Comparison of ENCODE assay signal across 16 cellular contexts in genomic region chrX:153735274-153735673, GRCh38. TPM values are rescaled to one million over a fixed set of nuclear protein-coding genes. Genes with fewer than 3 reads are reported as not detected.
A peak's percentile ranks its signal among the peaks of the same experiment; 100 is the strongest.
DNase-seq lines count a peak whose midpoint lies in the region; ATAC-seq, FAIRE-seq and TF ChIP-seq lines count a peak whose summit lies in the region.
"Had no signal": no experiment of that assay in that cellular context is flagged by ENCODE, and none has a peak within 500 bp of the region (broad histone marks: within the 10 kb centered on the region; RNA-seq: fewer than 3 reads in every experiment).

No MANE protein-coding gene starts in this region.

- TF ChIP-seq EP300 in HepG2 (IDR thresholded peaks at IDR 0.05; ENCODE audit: low read depth in 2 of 2, low read length in 2 of 2) = no peak
- TF ChIP-seq EP300 in HepG2 (CRISPR knock-in tag; IDR thresholded peaks at IDR 0.05; ENCODE audit: borderline replicate concordance) = no peak

- in situ Hi-C loops in HepG2 (cut with HindIII; ENCODE audit: extremely low pct_ligation_motif_present, low pct_unique_long_range_greater_than_20kb) = no loop called here

- BruUV-seq in HepG2 (replicated peaks; lab: Mats Ljungman, UMichigan) = no TSS peak

- no peaks in the 10 kb centered on the region for H3F3A ChIP-seq in Loucy (ENCODE audit: low read depth)

- TF ChIP-seq CTCF in HepG2 (CRISPR knock-in tag; IDR thresholded peaks at IDR 0.05) (no peak), right lobe of liver (IDR thresholded peaks at IDR 0.05) (no peak), Loucy (conservative IDR thresholded peaks at IDR 0.05; ENCODE audit: low read length) (peak; percentile 37; the same call in 1 of the 2 replicates), astrocyte (IDR thresholded peaks at IDR 0.05; ENCODE audit: insufficient read depth, low read depth, low read length) (no peak), esophagus squamous epithelium (IDR thresholded peaks at IDR 0.05) (peak in 1 of 6 experiments; percentile 27)

- H3K79me2 ChIP-seq in HepG2 (ENCODE audit: insufficient read depth, low read length) (no peaks in the 10 kb centered on the region), Loucy (ENCODE audit: insufficient read depth, low read length) (no peaks in the 10 kb centered on the region), astrocyte (ENCODE audit: insufficient read depth, low read length) (no peaks in the 10 kb centered on the region)

- no peaks in the 10 kb centered on the region for H3K4me1 Mint-ChIP-seq in astrocyte (ENCODE audit: low read depth, unreplicated experiment)

- FAIRE-seq in HepG2 (lab: Jason Lieb, UNC) = peak; percentile 21
- FAIRE-seq in astrocyte (lab: Jason Lieb, UNC) = peak; percentile 99
- FAIRE-seq: TTC549 had no signal

- H4K20me1 ChIP-seq in HepG2 (ENCODE audit: insufficient read depth, low read length) (peaks cover 3% of the 10 kb centered on the region; the same call in 1 of the 2 replicates), Loucy (ENCODE audit: insufficient read depth, low read length, poor library complexity, severe bottlenecking) (no peaks in the 10 kb centered on the region), astrocyte (ENCODE audit: insufficient read depth, low read length) (peaks cover 4% of the 10 kb centered on the region)

- H3K9me2 ChIP-seq in Loucy (replicated peaks; ENCODE audit: low read depth, low read length) = no peaks in the 10 kb centered on the region

- TF ChIP-seq POLR2A in HepG2 (IDR thresholded peaks at IDR 0.05; ENCODE audit: insufficient read depth in 1 of 2, low read depth in 2 of 2, low read length in 2 of 2) = no peak
- no peak for TF ChIP-seq POLR2A in right lobe of liver (IDR thresholded peaks at IDR 0.05)
- no peak for TF ChIP-seq POLR2A in esophagus squamous epithelium (IDR thresholded peaks at IDR 0.05)

- H2AFZ ChIP-seq in HepG2 (ENCODE audit: low read length) (no peak overlapping the region), Loucy (ENCODE audit: low read length) (no peak overlapping the region), astrocyte (ENCODE audit: low read depth, low read length) (no peak overlapping the region)

- peaks cover 24% of the 10 kb centered on the region for H3K4me1 ChIP-seq in HepG2 (ENCODE audit: insufficient read depth, low read length)
- no peaks in the 10 kb centered on the region for H3K4me1 ChIP-seq in right lobe of liver
- peaks cover 8% of the 10 kb centered on the region for H3K4me1 ChIP-seq in Loucy (ENCODE audit: insufficient read depth, low read length, poor library complexity, severe bottlenecking)
- H3K4me1 ChIP-seq in astrocyte (ENCODE audit: insufficient read depth, low read length) = peaks cover 3% of the 10 kb centered on the region
- peaks cover 0 to 17% (median 3%) of the 10 kb centered on the region in 3 donors for H3K4me1 ChIP-seq in esophagus squamous epithelium
- H3K4me1 ChIP-seq: gastrocnemius medialis, upper lobe of left lung had no signal

- H3K4me3 ChIP-seq in HepG2 (replicated peaks in 1 of 3; ENCODE audit: insufficient read depth in 1 of 3, low read depth in 2 of 3, low read length in 3 of 3) = no peak overlapping the region
- H3K4me3 ChIP-seq in right lobe of liver = no peak overlapping the region
- H3K4me3 ChIP-seq in Loucy (ENCODE audit: low read length, poor library complexity, severe bottlenecking) = no peak overlapping the region
- no peak overlapping the region for H3K4me3 ChIP-seq in astrocyte (ENCODE audit: insufficient read depth, low read depth, low read length)
- H3K4me3 ChIP-seq in esophagus squamous epithelium = no peak overlapping the region
- H3K4me3 ChIP-seq: gastrocnemius medialis, upper lobe of left lung had no signal

- no peak overlapping the region for H3K4me3 Mint-ChIP-seq in astrocyte (ENCODE audit: unreplicated experiment)
- H3K4me3 Mint-ChIP-seq: nephron progenitor cell had no signal

- H3K27me3 ChIP-seq in HepG2 (ENCODE audit: control insufficient read depth in 1 of 2, insufficient read depth in 2 of 2, low read length in 2 of 2) (no peaks in the 10 kb centered on the region), right lobe of liver (no peaks in the 10 kb centered on the region), Loucy (ENCODE audit: insufficient read depth, low read length, poor library complexity, severe bottlenecking) (no peaks in the 10 kb centered on the region), astrocyte (ENCODE audit: insufficient read depth, low read length) (no peaks in the 10 kb centered on the region), esophagus squamous epithelium (no peaks in the 10 kb centered on the region)
- H3K27me3 ChIP-seq: gastrocnemius medialis, upper lobe of left lung had no signal

- ATAC-seq in HepG2 (no peak), right lobe of liver (no peak), HG02870 (IDR thresholded peaks at IDR 0.05; ENCODE audit: unreplicated experiment) (no peak)
- ATAC-seq: gastrocnemius medialis had no signal

- H3K27ac ChIP-seq in HepG2 (ENCODE audit: extremely low read length, insufficient read depth, low read length) (no peak overlapping the region), right lobe of liver (no peak overlapping the region), astrocyte (ENCODE audit: low read depth, low read length) (no peak overlapping the region), esophagus squamous epithelium (no peak overlapping the region)
- H3K27ac ChIP-seq: C4-2B, gastrocnemius medialis, upper lobe of left lung had no signal

- H3K36me3 ChIP-seq in HepG2 (replicated peaks in 1 of 2; ENCODE audit: control insufficient read depth in 1 of 2, insufficient read depth in 2 of 2, low read length in 2 of 2) = 0 out of 5 replicates have a peak, but pooled peaks cover 0 to 3% of the 10 kb centered on the region in 2 experiments
- peaks cover 0 to 7% (median 0%) of the 10 kb centered on the region in 4 donors for H3K36me3 ChIP-seq in right lobe of liver
- H3K36me3 ChIP-seq in Loucy (ENCODE audit: insufficient read depth, low read length) = no peaks in the 10 kb centered on the region
- no peaks in the 10 kb centered on the region for H3K36me3 ChIP-seq in astrocyte (ENCODE audit: insufficient read depth, low read length)
- H3K36me3 ChIP-seq in esophagus squamous epithelium = no peaks in the 10 kb centered on the region

- no peak overlapping the region for H3K4me2 ChIP-seq in HepG2 (ENCODE audit: low read depth, low read length)
- no peak overlapping the region for H3K4me2 ChIP-seq in Loucy (ENCODE audit: low read depth, low read length, poor library complexity, severe bottlenecking)
- H3K4me2 ChIP-seq in astrocyte (ENCODE audit: low read length) = no peak overlapping the region

- no peaks in the 10 kb centered on the region for H3K27me3 Mint-ChIP-seq in astrocyte (ENCODE audit: low read depth, unreplicated experiment)

- intact Hi-C loops in HepG2 (cut with micrococcal nuclease; ENCODE audit: unreplicated experiment) (no loop called here), right lobe of liver (cut with DNase I) (no loop called here), esophagus squamous epithelium (cut with DNase I) (no loop called here)

- H3K9me3 Mint-ChIP-seq in astrocyte (ENCODE audit: unreplicated experiment) = no peaks in the 10 kb centered on the region

- no peak overlapping the region for H3K27ac Mint-ChIP-seq in astrocyte (ENCODE audit: unreplicated experiment)
- H3K27ac Mint-ChIP-seq: nephron progenitor cell had no signal

- WGBS in HepG2 (ENCODE audit: low lambda C conversion rate) = 90% methylated on average over 8 of the region's 9 CpGs
- 78% methylated on average over 8 of the region's 9 CpGs for WGBS in right lobe of liver (ENCODE audit: insufficient coverage, low coverage, low lambda C conversion rate, missing lambda C conversion rate)
- 69 to 70% methylated on average over 9 of the region's 9 CpGs for WGBS in esophagus squamous epithelium, 2 donors

- TF ChIP-seq RAD21 in HepG2 (CRISPR knock-in tag; IDR thresholded peaks at IDR 0.05) = no peak

- CTCF ChIA-PET in HepG2 (lab: Yijun Ruan, JAX; ENCODE audit: low intra/inter-chr PET ratio, low total read pairs) = no interaction called here

- H3K9ac ChIP-seq in HepG2 (ENCODE audit: insufficient read depth, low read depth, low read length) = no peak overlapping the region
- H3K9ac ChIP-seq in Loucy (ENCODE audit: low read depth, low read length, poor library complexity, severe bottlenecking) = no peak overlapping the region
- H3K9ac ChIP-seq in astrocyte (ENCODE audit: low read length) = no peak overlapping the region

- no peak for DNase-seq in HepG2 (ENCODE audit: low spot score)
- DNase-seq in right lobe of liver = no peak
- no peak for DNase-seq in astrocyte (ENCODE audit: low read depth)
- no peak for DNase-seq in UCSD-AML1 (lab: John Stamatoyannopoulos, UW; ENCODE audit: unreplicated experiment)
- no peak for DNase-seq in NCI-H226
- DNase-seq in esophagus squamous epithelium (lab: John Stamatoyannopoulos, UW) = no peak
- DNase-seq: activated gamma-delta T cell, dermis blood vessel endothelial cell, gastrocnemius medialis, NCI-H2081 treated with DMSO at 0.1 percent for 48 hours, nephron progenitor cell, upper lobe of left lung had no signal

- POLR2A ChIA-PET in HepG2 (lab: Yijun Ruan, JAX) = no interaction called here

- peaks cover 17% of the 10 kb centered on the region for H3K36me3 Mint-ChIP-seq in astrocyte (ENCODE audit: low read depth, unreplicated experiment)

- H3K9me3 ChIP-seq in HepG2 (ENCODE audit: low read length) (no peaks in the 10 kb centered on the region), right lobe of liver (no peaks in the 10 kb centered on the region), Loucy (ENCODE audit: insufficient read depth, low read depth, low read length) (no peaks in the 10 kb centered on the region), astrocyte (ENCODE audit: insufficient read depth, low read depth, low read length) (no peaks in the 10 kb centered on the region), esophagus squamous epithelium (no peaks in the 10 kb centered on the region)
- H3K9me3 ChIP-seq: gastrocnemius medialis had no signal

RNA-seq across cellular contexts. Expression of gene ABCD1, which starts 10.6 kb away (rescaled TPM):
- total RNA-seq in HepG2 (2016; rRNA removed; fragmentation: Illumina TruSeq; extraction: Trizol) (10.1 and 15.9 TPM in 2 replicates), right lobe of liver (10 to 100 TPM in 4 of 6 experiments, 1 to 10 TPM in 2; 8.0 to 20.8 (median 10.9) TPM), astrocyte (27.2 and 30.5 TPM in 2 replicates), esophagus squamous epithelium (1 to 10 TPM; 1.8 to 5.0 (median 3.5) TPM)
- 1.6 and 2.0 TPM in 2 replicates for total RNA-seq in HepG2 (2016; cell fraction: cytosol; rRNA removed; fragmentation: Illumina TruSeq; extraction: Trizol; ENCODE audit: low read depth)
- 9.1 and 16.2 TPM in 2 replicates for total RNA-seq in HepG2 (2016; cell fraction: insoluble cytoplasmic fraction; rRNA removed; fragmentation: Illumina TruSeq; extraction: Trizol)
- 5.1 and 7.8 TPM in 2 replicates for total RNA-seq in HepG2 (2016; cell fraction: membrane; rRNA removed; fragmentation: Illumina TruSeq; extraction: Trizol)
- 14.6 and 18.2 TPM in 2 replicates for total RNA-seq in HepG2 (2016; cell fraction: nucleus; rRNA removed; fragmentation: Illumina TruSeq; extraction: Trizol)
- 11.4 and 15.4 TPM in 2 replicates for polyA plus RNA-seq in HepG2 (2011; rRNA removed)
- 7.2 and 9.7 TPM in 2 replicates for polyA plus RNA-seq in HepG2 (2011; cell fraction: cytosol; rRNA removed)
- polyA plus RNA-seq in HepG2 (2011; cell fraction: nucleus; rRNA removed) = 50.2 and 59.9 TPM in 2 replicates
- 19.7 and 23.2 TPM in 2 replicates for polyA plus RNA-seq in HepG2 (2012)
- polyA plus RNA-seq in HepG2 (2016; cell fraction: cytosol; fragmentation: Illumina TruSeq; extraction: Trizol; ENCODE audit: low read depth) = 2.1 and 2.2 TPM in 2 replicates
- 8.6 and 12.6 TPM in 2 replicates for polyA plus RNA-seq in HepG2 (2016; cell fraction: insoluble cytoplasmic fraction; fragmentation: Illumina TruSeq; extraction: Trizol; ENCODE audit: low read depth)
- polyA plus RNA-seq in HepG2 (2016; cell fraction: membrane; fragmentation: Illumina TruSeq; extraction: Trizol; ENCODE audit: low read depth) = 4.3 and 5.1 TPM in 2 replicates
- 34.6 and 36.9 TPM in 2 replicates for polyA plus RNA-seq in HepG2 (2016; cell fraction: nucleus; fragmentation: Illumina TruSeq; extraction: Trizol; ENCODE audit: insufficient read depth, low read depth)
- 25.4 and 48.9 TPM in 2 replicates for polyA minus RNA-seq in HepG2 (2011; rRNA and poly(A)+ RNA removed; ENCODE audit: low replicate concordance)
- 19.4 and 20.9 TPM in 2 replicates for polyA minus RNA-seq in HepG2 (2011; cell fraction: cytosol; rRNA and poly(A)+ RNA removed)
- 25.5 and 30.1 TPM in 2 replicates for polyA minus RNA-seq in HepG2 (2011; cell fraction: nucleus; rRNA and poly(A)+ RNA removed)

RNA-seq across cellular contexts. Expression of gene BCAP31, which starts 11.1 kb away (rescaled TPM):
- total RNA-seq in HepG2 (2016; rRNA removed; fragmentation: Illumina TruSeq; extraction: Trizol) (101 and 178 TPM in 2 replicates), right lobe of liver (100 to 1,000 TPM; 100 to 126 (median 107) TPM), astrocyte (219 and 222 TPM in 2 replicates), esophagus squamous epithelium (100 to 1,000 TPM in 3 of 4 donors, 10 to 100 TPM in 1; 99.2 to 180 (median 142) TPM)
- total RNA-seq in HepG2 (2016; cell fraction: cytosol; rRNA removed; fragmentation: Illumina TruSeq; extraction: Trizol; ENCODE audit: low read depth) = 102 and 117 TPM in 2 replicates
- 101 and 181 TPM in 2 replicates for total RNA-seq in HepG2 (2016; cell fraction: insoluble cytoplasmic fraction; rRNA removed; fragmentation: Illumina TruSeq; extraction: Trizol)
- total RNA-seq in HepG2 (2016; cell fraction: membrane; rRNA removed; fragmentation: Illumina TruSeq; extraction: Trizol) = 109 and 120 TPM in 2 replicates
- 130 and 143 TPM in 2 replicates for total RNA-seq in HepG2 (2016; cell fraction: nucleus; rRNA removed; fragmentation: Illumina TruSeq; extraction: Trizol)
- 139 and 155 TPM in 2 replicates for polyA plus RNA-seq in HepG2 (2011; rRNA removed)
- polyA plus RNA-seq in HepG2 (2011; cell fraction: cytosol; rRNA removed) = 152 and 160 TPM in 2 replicates
- polyA plus RNA-seq in HepG2 (2011; cell fraction: nucleus; rRNA removed) = 78.1 and 93.1 TPM in 2 replicates
- 231 and 288 TPM in 2 replicates for polyA plus RNA-seq in HepG2 (2012)
- 105 and 124 TPM in 2 replicates for polyA plus RNA-seq in HepG2 (2016; cell fraction: cytosol; fragmentation: Illumina TruSeq; extraction: Trizol; ENCODE audit: low read depth)
- 93.2 and 96.9 TPM in 2 replicates for polyA plus RNA-seq in HepG2 (2016; cell fraction: insoluble cytoplasmic fraction; fragmentation: Illumina TruSeq; extraction: Trizol; ENCODE audit: low read depth)
- 94.8 and 109 TPM in 2 replicates for polyA plus RNA-seq in HepG2 (2016; cell fraction: membrane; fragmentation: Illumina TruSeq; extraction: Trizol; ENCODE audit: low read depth)
- 219 and 236 TPM in 2 replicates for polyA plus RNA-seq in HepG2 (2016; cell fraction: nucleus; fragmentation: Illumina TruSeq; extraction: Trizol; ENCODE audit: insufficient read depth, low read depth)
- polyA minus RNA-seq in HepG2 (2011; rRNA and poly(A)+ RNA removed; ENCODE audit: low replicate concordance) = 297 and 320 TPM in 2 replicates
- 61.3 and 65.4 TPM in 2 replicates for polyA minus RNA-seq in HepG2 (2011; cell fraction: cytosol; rRNA and poly(A)+ RNA removed)
- 46.2 and 58.7 TPM in 2 replicates for polyA minus RNA-seq in HepG2 (2011; cell fraction: nucleus; rRNA and poly(A)+ RNA removed)

RNA-seq across cellular contexts. Expression of gene PLXNB3, which starts 28.8 kb away (rescaled TPM):
- 1.2 and 3.0 TPM in 2 replicates for total RNA-seq in HepG2 (2016; rRNA removed; fragmentation: Illumina TruSeq; extraction: Trizol)
- total RNA-seq in HepG2 (2016; cell fraction: cytosol; rRNA removed; fragmentation: Illumina TruSeq; extraction: Trizol; ENCODE audit: low read depth) = 0.20 and 0.62 TPM in 2 replicates
- total RNA-seq in HepG2 (2016; cell fraction: insoluble cytoplasmic fraction; rRNA removed; fragmentation: Illumina TruSeq; extraction: Trizol) = 0.51 and 3.2 TPM in 2 replicates
- 0.90 and 1.4 TPM in 2 replicates for total RNA-seq in HepG2 (2016; cell fraction: membrane; rRNA removed; fragmentation: Illumina TruSeq; extraction: Trizol)
- total RNA-seq in HepG2 (2016; cell fraction: nucleus; rRNA removed; fragmentation: Illumina TruSeq; extraction: Trizol) = 3.6 and 5.9 TPM in 2 replicates
- polyA plus RNA-seq in HepG2 (2011; rRNA removed) = 6.9 and 8.1 TPM in 2 replicates
- 2.0 and 3.8 TPM in 2 replicates for polyA plus RNA-seq in HepG2 (2011; cell fraction: cytosol; rRNA removed)
- 40.4 and 58.7 TPM in 2 replicates for polyA plus RNA-seq in HepG2 (2011; cell fraction: nucleus; rRNA removed)
- polyA plus RNA-seq in HepG2 (2012) = 3.4 and 5.7 TPM in 2 replicates
- 0.61 and 0.93 TPM in 2 replicates for polyA plus RNA-seq in HepG2 (2016; cell fraction: cytosol; fragmentation: Illumina TruSeq; extraction: Trizol; ENCODE audit: low read depth)
- polyA plus RNA-seq in HepG2 (2016; cell fraction: insoluble cytoplasmic fraction; fragmentation: Illumina TruSeq; extraction: Trizol; ENCODE audit: low read depth) = 1.8 and 2.9 TPM in 2 replicates
- polyA plus RNA-seq in HepG2 (2016; cell fraction: membrane; fragmentation: Illumina TruSeq; extraction: Trizol; ENCODE audit: low read depth) = 2.0 and 2.3 TPM in 2 replicates
- 20.2 and 27.0 TPM in 2 replicates for polyA plus RNA-seq in HepG2 (2016; cell fraction: nucleus; fragmentation: Illumina TruSeq; extraction: Trizol; ENCODE audit: insufficient read depth, low read depth)
- polyA minus RNA-seq in HepG2 (2011; rRNA and poly(A)+ RNA removed; ENCODE audit: low replicate concordance) = 0.68 and 8.0 TPM in 2 replicates
- 5.1 and 5.5 TPM in 2 replicates for polyA minus RNA-seq in HepG2 (2011; cell fraction: cytosol; rRNA and poly(A)+ RNA removed)
- polyA minus RNA-seq in HepG2 (2011; cell fraction: nucleus; rRNA and poly(A)+ RNA removed) = 5.0 and 6.8 TPM in 2 replicates
- total RNA-seq in right lobe of liver = 1 to 10 TPM in 3 of 6 experiments, under 1 TPM in 3; 0.55 to 1.7 (median 0.94) TPM
- 5.3 and 5.4 TPM in 2 replicates for total RNA-seq in astrocyte
- 10 to 100 TPM in 1 of 4 donors, 1 to 10 TPM in 3; 3.2 to 13.4 (median 6.9) TPM for total RNA-seq in esophagus squamous epithelium

RNA-seq across cellular contexts. Expression of gene SRPK3, which starts 45.6 kb away (rescaled TPM):
- total RNA-seq in HepG2 (2016; rRNA removed; fragmentation: Illumina TruSeq; extraction: Trizol) (0.22 TPM in 1 of 2 replicates, not detected in the other), right lobe of liver (not detected), astrocyte (not detected in 2 replicates), esophagus squamous epithelium (under 1 TPM in 3 of 4 donors, not detected in 1; 0.09 to 0.38 (median 0.15) TPM)
- not detected in 2 replicates for total RNA-seq in HepG2 (2016; cell fraction: cytosol; rRNA removed; fragmentation: Illumina TruSeq; extraction: Trizol; ENCODE audit: low read depth)
- total RNA-seq in HepG2 (2016; cell fraction: insoluble cytoplasmic fraction; rRNA removed; fragmentation: Illumina TruSeq; extraction: Trizol) = 0.09 TPM in 1 of 2 replicates, not detected in the other
- total RNA-seq in HepG2 (2016; cell fraction: membrane; rRNA removed; fragmentation: Illumina TruSeq; extraction: Trizol) = 0.07 TPM in 1 of 2 replicates, not detected in the other
- not detected in 2 replicates for total RNA-seq in HepG2 (2016; cell fraction: nucleus; rRNA removed; fragmentation: Illumina TruSeq; extraction: Trizol)
- 0.10 and 0.30 TPM in 2 replicates for polyA plus RNA-seq in HepG2 (2011; rRNA removed)
- 0.03 and 0.13 TPM in 2 replicates for polyA plus RNA-seq in HepG2 (2011; cell fraction: cytosol; rRNA removed)
- 0.93 and 2.1 TPM in 2 replicates for polyA plus RNA-seq in HepG2 (2011; cell fraction: nucleus; rRNA removed)
- polyA plus RNA-seq in HepG2 (2012) = 0.07 and 0.15 TPM in 2 replicates
- 0.16 and 0.37 TPM in 2 replicates for polyA plus RNA-seq in HepG2 (2016; cell fraction: cytosol; fragmentation: Illumina TruSeq; extraction: Trizol; ENCODE audit: low read depth)
- not detected in 2 replicates for polyA plus RNA-seq in HepG2 (2016; cell fraction: insoluble cytoplasmic fraction; fragmentation: Illumina TruSeq; extraction: Trizol; ENCODE audit: low read depth)
- polyA plus RNA-seq in HepG2 (2016; cell fraction: membrane; fragmentation: Illumina TruSeq; extraction: Trizol; ENCODE audit: low read depth) = 0.14 TPM in 1 of 2 replicates, not detected in the other
- polyA plus RNA-seq in HepG2 (2016; cell fraction: nucleus; fragmentation: Illumina TruSeq; extraction: Trizol; ENCODE audit: insufficient read depth, low read depth) = 0.57 TPM in 1 of 2 replicates, not detected in the other
- polyA minus RNA-seq in HepG2 (2011; rRNA and poly(A)+ RNA removed; ENCODE audit: low replicate concordance) = 0.06 TPM in 1 of 2 replicates, not detected in the other
- not detected in 2 replicates for polyA minus RNA-seq in HepG2 (2011; cell fraction: cytosol; rRNA and poly(A)+ RNA removed)
- polyA minus RNA-seq in HepG2 (2011; cell fraction: nucleus; rRNA and poly(A)+ RNA removed) = not detected in 2 replicates

RNA-seq across cellular contexts. Expression of gene SLC6A8, which starts 47.5 kb away (rescaled TPM):
- total RNA-seq in HepG2 (2016; rRNA removed; fragmentation: Illumina TruSeq; extraction: Trizol) = 9.0 and 13.9 TPM in 2 replicates
- 5.6 and 6.3 TPM in 2 replicates for total RNA-seq in HepG2 (2016; cell fraction: cytosol; rRNA removed; fragmentation: Illumina TruSeq; extraction: Trizol; ENCODE audit: low read depth)
- total RNA-seq in HepG2 (2016; cell fraction: insoluble cytoplasmic fraction; rRNA removed; fragmentation: Illumina TruSeq; extraction: Trizol) = 8.6 and 16.2 TPM in 2 replicates
- 22.0 and 22.3 TPM in 2 replicates for total RNA-seq in HepG2 (2016; cell fraction: membrane; rRNA removed; fragmentation: Illumina TruSeq; extraction: Trizol)
- total RNA-seq in HepG2 (2016; cell fraction: nucleus; rRNA removed; fragmentation: Illumina TruSeq; extraction: Trizol) = 11.0 and 18.5 TPM in 2 replicates
- 176 and 264 TPM in 2 replicates for polyA plus RNA-seq in HepG2 (2011; rRNA removed)
- 196 and 214 TPM in 2 replicates for polyA plus RNA-seq in HepG2 (2011; cell fraction: cytosol; rRNA removed)
- 723 and 745 TPM in 2 replicates for polyA plus RNA-seq in HepG2 (2011; cell fraction: nucleus; rRNA removed)
- polyA plus RNA-seq in HepG2 (2012) = 356 and 405 TPM in 2 replicates
- 10.4 and 12.7 TPM in 2 replicates for polyA plus RNA-seq in HepG2 (2016; cell fraction: cytosol; fragmentation: Illumina TruSeq; extraction: Trizol; ENCODE audit: low read depth)
- 19.8 and 27.0 TPM in 2 replicates for polyA plus RNA-seq in HepG2 (2016; cell fraction: insoluble cytoplasmic fraction; fragmentation: Illumina TruSeq; extraction: Trizol; ENCODE audit: low read depth)
- polyA plus RNA-seq in HepG2 (2016; cell fraction: membrane; fragmentation: Illumina TruSeq; extraction: Trizol; ENCODE audit: low read depth) = 35.0 and 35.9 TPM in 2 replicates
- 58.3 and 60.5 TPM in 2 replicates for polyA plus RNA-seq in HepG2 (2016; cell fraction: nucleus; fragmentation: Illumina TruSeq; extraction: Trizol; ENCODE audit: insufficient read depth, low read depth)
- polyA minus RNA-seq in HepG2 (2011; rRNA and poly(A)+ RNA removed; ENCODE audit: low replicate concordance) = 85.4 and 544 TPM in 2 replicates
- 145 and 181 TPM in 2 replicates for polyA minus RNA-seq in HepG2 (2011; cell fraction: cytosol; rRNA and poly(A)+ RNA removed)
- 106 and 150 TPM in 2 replicates for polyA minus RNA-seq in HepG2 (2011; cell fraction: nucleus; rRNA and poly(A)+ RNA removed)
- total RNA-seq in right lobe of liver = 1 to 10 TPM; 1.6 to 9.2 (median 2.9) TPM
- total RNA-seq in astrocyte = 52.6 and 57.9 TPM in 2 replicates
- 10 to 100 TPM; 19.5 to 36.2 (median 25.4) TPM for total RNA-seq in esophagus squamous epithelium
